In genomic region chr22:41286639-41287091, GRCh38 we compare ENCODE assay signal across 1 cellular context.
TF ChIP-seq lines count a peak whose summit lies in the region.

No MANE protein-coding gene starts in this region.

TF ChIP-seq in H1, 55 proteins besides CTCF, POLR2A, EP300 and RAD21:
- TF ChIP-seq EZH2 (IDR thresholded peaks at IDR 0.05; ENCODE audit: low read depth, low read length, severe bottlenecking): no peak
- TF ChIP-seq, protein P1, sequence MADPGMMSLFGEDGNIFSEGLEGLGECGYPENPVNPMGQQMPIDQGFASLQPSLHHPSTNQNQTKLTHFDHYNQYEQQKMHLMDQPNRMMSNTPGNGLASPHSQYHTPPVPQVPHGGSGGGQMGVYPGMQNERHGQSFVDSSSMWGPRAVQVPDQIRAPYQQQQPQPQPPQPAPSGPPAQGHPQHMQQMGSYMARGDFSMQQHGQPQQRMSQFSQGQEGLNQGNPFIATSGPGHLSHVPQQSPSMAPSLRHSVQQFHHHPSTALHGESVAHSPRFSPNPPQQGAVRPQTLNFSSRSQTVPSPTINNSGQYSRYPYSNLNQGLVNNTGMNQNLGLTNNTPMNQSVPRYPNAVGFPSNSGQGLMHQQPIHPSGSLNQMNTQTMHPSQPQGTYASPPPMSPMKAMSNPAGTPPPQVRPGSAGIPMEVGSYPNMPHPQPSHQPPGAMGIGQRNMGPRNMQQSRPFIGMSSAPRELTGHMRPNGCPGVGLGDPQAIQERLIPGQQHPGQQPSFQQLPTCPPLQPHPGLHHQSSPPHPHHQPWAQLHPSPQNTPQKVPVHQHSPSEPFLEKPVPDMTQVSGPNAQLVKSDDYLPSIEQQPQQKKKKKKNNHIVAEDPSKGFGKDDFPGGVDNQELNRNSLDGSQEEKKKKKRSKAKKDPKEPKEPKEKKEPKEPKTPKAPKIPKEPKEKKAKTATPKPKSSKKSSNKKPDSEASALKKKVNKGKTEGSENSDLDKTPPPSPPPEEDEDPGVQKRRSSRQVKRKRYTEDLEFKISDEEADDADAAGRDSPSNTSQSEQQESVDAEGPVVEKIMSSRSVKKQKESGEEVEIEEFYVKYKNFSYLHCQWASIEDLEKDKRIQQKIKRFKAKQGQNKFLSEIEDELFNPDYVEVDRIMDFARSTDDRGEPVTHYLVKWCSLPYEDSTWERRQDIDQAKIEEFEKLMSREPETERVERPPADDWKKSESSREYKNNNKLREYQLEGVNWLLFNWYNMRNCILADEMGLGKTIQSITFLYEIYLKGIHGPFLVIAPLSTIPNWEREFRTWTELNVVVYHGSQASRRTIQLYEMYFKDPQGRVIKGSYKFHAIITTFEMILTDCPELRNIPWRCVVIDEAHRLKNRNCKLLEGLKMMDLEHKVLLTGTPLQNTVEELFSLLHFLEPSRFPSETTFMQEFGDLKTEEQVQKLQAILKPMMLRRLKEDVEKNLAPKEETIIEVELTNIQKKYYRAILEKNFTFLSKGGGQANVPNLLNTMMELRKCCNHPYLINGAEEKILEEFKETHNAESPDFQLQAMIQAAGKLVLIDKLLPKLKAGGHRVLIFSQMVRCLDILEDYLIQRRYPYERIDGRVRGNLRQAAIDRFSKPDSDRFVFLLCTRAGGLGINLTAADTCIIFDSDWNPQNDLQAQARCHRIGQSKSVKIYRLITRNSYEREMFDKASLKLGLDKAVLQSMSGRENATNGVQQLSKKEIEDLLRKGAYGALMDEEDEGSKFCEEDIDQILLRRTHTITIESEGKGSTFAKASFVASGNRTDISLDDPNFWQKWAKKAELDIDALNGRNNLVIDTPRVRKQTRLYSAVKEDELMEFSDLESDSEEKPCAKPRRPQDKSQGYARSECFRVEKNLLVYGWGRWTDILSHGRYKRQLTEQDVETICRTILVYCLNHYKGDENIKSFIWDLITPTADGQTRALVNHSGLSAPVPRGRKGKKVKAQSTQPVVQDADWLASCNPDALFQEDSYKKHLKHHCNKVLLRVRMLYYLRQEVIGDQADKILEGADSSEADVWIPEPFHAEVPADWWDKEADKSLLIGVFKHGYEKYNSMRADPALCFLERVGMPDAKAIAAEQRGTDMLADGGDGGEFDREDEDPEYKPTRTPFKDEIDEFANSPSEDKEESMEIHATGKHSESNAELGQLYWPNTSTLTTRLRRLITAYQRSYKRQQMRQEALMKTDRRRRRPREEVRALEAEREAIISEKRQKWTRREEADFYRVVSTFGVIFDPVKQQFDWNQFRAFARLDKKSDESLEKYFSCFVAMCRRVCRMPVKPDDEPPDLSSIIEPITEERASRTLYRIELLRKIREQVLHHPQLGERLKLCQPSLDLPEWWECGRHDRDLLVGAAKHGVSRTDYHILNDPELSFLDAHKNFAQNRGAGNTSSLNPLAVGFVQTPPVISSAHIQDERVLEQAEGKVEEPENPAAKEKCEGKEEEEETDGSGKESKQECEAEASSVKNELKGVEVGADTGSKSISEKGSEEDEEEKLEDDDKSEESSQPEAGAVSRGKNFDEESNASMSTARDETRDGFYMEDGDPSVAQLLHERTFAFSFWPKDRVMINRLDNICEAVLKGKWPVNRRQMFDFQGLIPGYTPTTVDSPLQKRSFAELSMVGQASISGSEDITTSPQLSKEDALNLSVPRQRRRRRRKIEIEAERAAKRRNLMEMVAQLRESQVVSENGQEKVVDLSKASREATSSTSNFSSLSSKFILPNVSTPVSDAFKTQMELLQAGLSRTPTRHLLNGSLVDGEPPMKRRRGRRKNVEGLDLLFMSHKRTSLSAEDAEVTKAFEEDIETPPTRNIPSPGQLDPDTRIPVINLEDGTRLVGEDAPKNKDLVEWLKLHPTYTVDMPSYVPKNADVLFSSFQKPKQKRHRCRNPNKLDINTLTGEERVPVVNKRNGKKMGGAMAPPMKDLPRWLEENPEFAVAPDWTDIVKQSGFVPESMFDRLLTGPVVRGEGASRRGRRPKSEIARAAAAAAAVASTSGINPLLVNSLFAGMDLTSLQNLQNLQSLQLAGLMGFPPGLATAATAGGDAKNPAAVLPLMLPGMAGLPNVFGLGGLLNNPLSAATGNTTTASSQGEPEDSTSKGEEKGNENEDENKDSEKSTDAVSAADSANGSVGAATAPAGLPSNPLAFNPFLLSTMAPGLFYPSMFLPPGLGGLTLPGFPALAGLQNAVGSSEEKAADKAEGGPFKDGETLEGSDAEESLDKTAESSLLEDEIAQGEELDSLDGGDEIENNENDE (IDR thresholded peaks at IDR 0.05; ENCODE audit: insufficient replicate concordance, low read length): no peak
- TF ChIP-seq CREB1 (IDR thresholded peaks at IDR 0.05): no peak
